ENCODE assay signal across 32 cellular contexts in genomic region chr9:21362287-21362686, GRCh38. TPM values are rescaled to one million over a fixed set of nuclear protein-coding genes. Genes with fewer than 3 reads are reported as not detected.
"Had no signal": no experiment of that assay in that cellular context is flagged by ENCODE, and none has a peak within 500 bp of the region (broad histone marks: within the 10 kb centered on the region; RNA-seq: fewer than 3 reads in every experiment).

No MANE protein-coding gene starts in this region.

- H3K36me3 ChIP-seq: stomach, suprapubic skin, thoracic aorta, thyroid gland, tibial artery, tibial nerve, transverse colon, upper lobe of left lung, upper lobe of right lung, uterus, vagina had no signal

- H3K4me3 ChIP-seq: stomach, suprapubic skin, testis, thoracic aorta, thyroid gland, tibial artery, tibial nerve, transverse colon, upper lobe of left lung, upper lobe of right lung, uterus, vagina had no signal

- FAIRE-seq: urothelium cell line had no signal

- DNase-seq: stimulated activated CD4-positive, alpha-beta T cell treated with anti-CD3 and anti-CD28 coated beads, Interleukin-2, amount 100 ng/mL, for 48 hours; stimulated activated CD4-positive, alpha-beta T cell treated with anti-CD3 and anti-CD28 coated beads, Interleukin-4, amount 100 ng/mL, for 1 hour; stimulated activated CD4-positive, alpha-beta T cell treated with anti-CD3 and anti-CD28 coated beads, Interleukin-4, amount 100 ng/mL, for 24 hours; stimulated activated CD4-positive, alpha-beta T cell treated with anti-CD3 and anti-CD28 coated beads, Interleukin-4, amount 100 ng/mL, for 4 hours; stimulated activated CD8-positive, alpha-beta memory T cell treated with anti-CD3 and anti-CD28 coated beads, Interleukin-4, amount 100 ng/mL, for 48 hours; stimulated activated naive B cell treated with anti-CD40 and anti-IgM and Interleukin-4, amounts not matched to agents 10 μg/mL and 1 μg/mL and 100 μg/mL, for 72 hours; stimulated activated naive CD4-positive, alpha-beta T cell; stimulated activated naive CD4-positive, alpha-beta T cell treated with Interleukin-2 at 50 U/mL for 16 hours; stimulated activated naive CD8-positive, alpha-beta T cell treated with anti-CD3 and anti-CD28 coated beads, Interleukin-15, amount 100 ng/mL, for 72 hours; stimulated activated naive CD8-positive, alpha-beta T cell treated with anti-CD3 and anti-CD28 coated beads, Interleukin-15, Interleukin-2, amounts not matched to agents 100 U/mL and 50 U/mL, for 24 hours; stomach; substantia nigra; testis; thyroid gland; tibial artery; transverse colon; trophoblast cell; upper lobe of right lung; uterus had no signal

- H3K4me1 ChIP-seq: stomach, suprapubic skin, testis, thyroid gland, tibial artery, tibial nerve, transverse colon, upper lobe of left lung, upper lobe of right lung, uterus, vagina had no signal

- ATAC-seq: stimulated activated effector memory CD8-positive, alpha-beta T cell treated with anti-CD3 and anti-CD28 coated beads, Interleukin-12 subunit alpha, Interleukin-12 subunit beta, amount 100 ng/mL, for 72 hours; stimulated activated memory B cell treated with anti-CD40 and anti-IgM and Interleukin-4, amounts not matched to agents 10 μg/mL and 1 μg/mL and 100 μg/mL, for 72 hours; stimulated activated naive B cell treated with anti-CD40 and anti-IgM and Interleukin-4, amounts not matched to agents 10 μg/mL and 1 μg/mL and 100 μg/mL, for 72 hours; stimulated activated naive CD8-positive, alpha-beta T cell treated with anti-CD3 and anti-CD28 coated beads, Interleukin-15, amount 100 ng/mL, for 72 hours; stimulated activated naive CD8-positive, alpha-beta T cell treated with anti-CD3 and anti-CD28 coated beads, Interleukin-15, Interleukin-2, amounts not matched to agents 100 U/mL and 50 U/mL, for 24 hours; upper lobe of right lung had no signal

- H3K27ac ChIP-seq: stomach, suprapubic skin, testis, thoracic aorta, thyroid gland, tibial artery, tibial nerve, transverse colon, upper lobe of left lung, upper lobe of right lung, uterus, vagina had no signal

- H3K27me3 ChIP-seq: stomach, testis, thyroid gland, tibial nerve, transverse colon, upper lobe of left lung, uterus, vagina had no signal

- H3K9me3 ChIP-seq: stomach, suprapubic skin, testis, thoracic aorta, thyroid gland, tibial artery, tibial nerve, transverse colon, upper lobe of left lung, upper lobe of right lung, uterus, vagina had no signal

RNA-seq across cellular contexts. Expression of gene IFNA13, which starts 5.6 kb away (rescaled TPM):
- total RNA-seq: stomach, subcutaneous adipose tissue, suprapubic skin, temporal lobe, thoracic aorta, thyroid gland, tibial nerve, transverse colon, upper lobe of left lung, upper lobe of right lung, ureter, urinary bladder, uterus, vagina had no signal
- polyA plus RNA-seq: stomach, urinary bladder had no signal

RNA-seq across cellular contexts. Expression of gene IFNA6, which starts 11.6 kb away (rescaled TPM):
- total RNA-seq: stomach, subcutaneous adipose tissue, suprapubic skin, temporal lobe, thoracic aorta, thyroid gland, tibial nerve, transverse colon, upper lobe of left lung, upper lobe of right lung, ureter, urinary bladder, uterus, vagina had no signal
- polyA plus RNA-seq: stomach, thymus, urinary bladder had no signal

RNA-seq across cellular contexts. Expression of gene IFNA2, which starts 22.9 kb away (rescaled TPM):
- total RNA-seq: stomach, subcutaneous adipose tissue, suprapubic skin, temporal lobe, thoracic aorta, thyroid gland, tibial nerve, transverse colon, upper lobe of left lung, upper lobe of right lung, ureter, urinary bladder, uterus, vagina had no signal
- polyA plus RNA-seq: stomach, thymus, urinary bladder had no signal

RNA-seq across cellular contexts. Expression of gene IFNA8, which starts 46.6 kb away (rescaled TPM):
- total RNA-seq: stomach, subcutaneous adipose tissue, suprapubic skin, temporal lobe, testis, thoracic aorta, thyroid gland, tibial nerve, transverse colon, upper lobe of left lung, upper lobe of right lung, ureter, urinary bladder, uterus, vagina had no signal
- polyA plus RNA-seq: stomach, thymus, urinary bladder had no signal
